Comparison of ENCODE assay signal across 8 cellular contexts in genomic region chr6:35342258-35343091, GRCh38. TPM values are rescaled to one million over a fixed set of nuclear protein-coding genes. Genes with fewer than 3 reads are reported as not detected.
DNase-seq lines count a peak whose midpoint lies in the region; ATAC-seq and TF ChIP-seq lines count a peak whose summit lies in the region.

Gene PPARD (plus strand): TSS chr6:35342558. CDS start chr6:35411088, 68,530 bp downstream.

- peak within 1 kb of the TSS; percentile 93 for H3K27ac Mint-ChIP-seq in HFFc6
- peak within 1 kb of the TSS; percentile 86 for H3K27ac Mint-ChIP-seq in activated naive CD4-positive, alpha-beta T cell treated with anti-CD3 and anti-CD28 coated beads, Interleukin-2, amount 10 ng/mL, durations not matched to agents 7 days and 5 days

- CTCF ChIA-PET in activated naive CD4-positive, alpha-beta T cell treated with anti-CD3 and anti-CD28 coated beads, Interleukin-2, amount 10 ng/mL, durations not matched to agents 7 days and 5 days (lab: Charles Lee): interaction anchor here (0.6 to 7.2 kb wide), 24 partner anchors 10 to 394 kb away, joined by 3 to 114 read pairs (median 4); partner anchors contain the start of genes DEF6, FANCE and RPL10A

- H3K9me3 Mint-ChIP-seq in HFFc6: no peaks in the 10 kb centered on the region
- H3K9me3 Mint-ChIP-seq in activated naive CD4-positive, alpha-beta T cell treated with anti-CD3 and anti-CD28 coated beads, Interleukin-2, amount 10 ng/mL, durations not matched to agents 7 days and 5 days: no peaks in the 10 kb centered on the region

- peaks cover 32% of the 10 kb centered on the region for H3K36me3 Mint-ChIP-seq in HFFc6 (ENCODE audit: low read depth)
- H3K36me3 Mint-ChIP-seq in activated naive CD4-positive, alpha-beta T cell treated with anti-CD3 and anti-CD28 coated beads, Interleukin-2, amount 10 ng/mL, durations not matched to agents 7 days and 5 days: peaks cover 31% of the 10 kb centered on the region

- H3K4me1 ChIP-seq in thoracic aorta (ENCODE audit: control insufficient read depth in 1 of 2, low read depth in 2 of 2): peaks cover 5 to 25% of the 10 kb centered on the region in 2 donors

- H3K9me3 ChIP-seq in thoracic aorta: no peaks in the 10 kb centered on the region

- H3K4me3 ChIP-seq in GM08714 (ENCODE audit: low read length): peak within 1 kb of the TSS; percentile 81
- H3K4me3 ChIP-seq in thoracic aorta: peak within 1 kb of the TSS; percentile 94

- H3K36me3 ChIP-seq in thoracic aorta: peaks cover 9% of the 10 kb centered on the region

- TF ChIP-seq CTCF in HFFc6 (IDR thresholded peaks at IDR 0.05) (peak; percentile 97), omental fat pad (IDR thresholded peaks at IDR 0.05) (peak in 2 of 3 donors; percentile 83 to 94), thoracic aorta (IDR thresholded peaks at IDR 0.05) (peak; percentile 97)

- peaks cover 36% of the 10 kb centered on the region for H3K4me1 Mint-ChIP-seq in HFFc6 (ENCODE audit: low read depth)
- H3K4me1 Mint-ChIP-seq in activated naive CD4-positive, alpha-beta T cell treated with anti-CD3 and anti-CD28 coated beads, Interleukin-2, amount 10 ng/mL, durations not matched to agents 7 days and 5 days: peaks cover 53% of the 10 kb centered on the region

- ATAC-seq in omental fat pad (ENCODE audit: low FRiP score) (peak; percentile 99), thoracic aorta (ENCODE audit: insufficient number of reproducible peaks, low FRiP score, low read depth) (peak; percentile 95)

- H3K27me3 Mint-ChIP-seq in HFFc6 (ENCODE audit: insufficient read depth): peaks cover 3% of the 10 kb centered on the region
- peaks cover 7% of the 10 kb centered on the region for H3K27me3 Mint-ChIP-seq in activated naive CD4-positive, alpha-beta T cell treated with anti-CD3 and anti-CD28 coated beads, Interleukin-2, amount 10 ng/mL, durations not matched to agents 7 days and 5 days

- DNase-seq in HFFc6 (peak; percentile 94), NAMALWA (ENCODE audit: low spot score) (peak; percentile 96), SK-N-DZ (ENCODE audit: low spot score) (peak; percentile 94), globus pallidus (ENCODE audit: low spot score) (peak; percentile 97), omental fat pad (ENCODE audit: low spot score) (peak; percentile 95), thoracic aorta (ENCODE audit: low spot score) (peak; percentile 94)
- DNase-seq in activated naive CD4-positive, alpha-beta T cell treated with anti-CD3 and anti-CD28 coated beads, Interleukin-2, amount 10 ng/mL, durations not matched to agents 7 days and 5 days: peak; percentile 98

- peak within 1 kb of the TSS; percentile 68 to 74 for H3K27ac ChIP-seq in thoracic aorta

- no peaks in the 10 kb centered on the region for H3K27me3 ChIP-seq in thoracic aorta (replicated peaks; ENCODE audit: insufficient read depth)

- peak within 1 kb of the TSS; percentile 98 for H3K4me3 Mint-ChIP-seq in HFFc6
- H3K4me3 Mint-ChIP-seq in activated naive CD4-positive, alpha-beta T cell treated with anti-CD3 and anti-CD28 coated beads, Interleukin-2, amount 10 ng/mL, durations not matched to agents 7 days and 5 days: peak within 1 kb of the TSS; percentile 95

RNA-seq across cellular contexts. Expression of gene PPARD, which starts in this region (rescaled TPM):
- total RNA-seq in HFFc6 (2021; fragmentation: NEBNext Ultra II Directional; extraction: Animal tissue kit (Norgen Biotek cat#: 25700)): 10 to 100 TPM; 39.0 to 46.4 (median 41.2) TPM
- 7.7 and 9.4 TPM in 2 replicates for polyA plus RNA-seq in SK-N-DZ (2014; cell fraction: cytosol; rRNA removed)
- 7.1 and 11.0 TPM in 2 replicates for polyA plus RNA-seq in SK-N-DZ (2014; cell fraction: nucleus; rRNA removed)
- 10 to 100 TPM in 3 of 4 donors, 1 to 10 TPM in 1; 6.4 to 37.6 (median 14.3) TPM for total RNA-seq in omental fat pad
- total RNA-seq in thoracic aorta: 10 to 100 TPM; 15.8 to 38.4 TPM

Comparison
In these comparisons a context has a peak if more than half of its experiments do, and no peak if none do; other contexts are left out.
1. Peak in every context shown above with its lines: DNase-seq, ATAC-seq, H3K4me3 ChIP-seq and H3K27ac ChIP-seq.